In genomic region chr1:234111458-234112142, GRCh38 we compare ENCODE assay signal across 1 cellular context.
TF ChIP-seq lines count a peak whose summit lies in the region.

No MANE protein-coding gene starts in this region.

TF ChIP-seq in GM23338, 12 proteins besides CTCF, POLR2A, EP300 and RAD21 (continued from another document):
- TF ChIP-seq ZNF462 (CRISPR knock-in tag; IDR thresholded peaks at IDR 0.05) (no peak; the same call in 1 of the 2 replicates), NANOG (IDR thresholded peaks at IDR 0.05; ENCODE audit: borderline replicate concordance) (no peak), JUNB (IDR thresholded peaks at IDR 0.05; ENCODE audit: unreplicated experiment) (no peak), EZH2phosphoT487 (IDR thresholded peaks at IDR 0.05; ENCODE audit: unreplicated experiment) (no peak), ETS1 (IDR thresholded peaks at IDR 0.05) (no peak), STAT1 (IDR thresholded peaks at IDR 0.05; ENCODE audit: unreplicated experiment) (no peak)
